Comparison of ENCODE assay signal across 11 cellular contexts in genomic region chr7:29035044-29035740, GRCh38.
DNase-seq lines count a peak whose midpoint lies in the region; ATAC-seq and TF ChIP-seq lines count a peak whose summit lies in the region.
"Had no signal": no experiment of that assay in that cellular context is flagged by ENCODE, and none has a peak within 500 bp of the region (broad histone marks: within the 10 kb centered on the region; RNA-seq: fewer than 3 reads in every experiment).

No MANE protein-coding gene starts in this region.

- H3K4me1 Mint-ChIP-seq in activated T-helper 2 cell treated with anti-CD3 and anti-CD28 coated beads, Interferon-gamma antibody, Interleukin-2, Interleukin-4, amounts not matched to agents 10 μg/mL and 5 μg/mL and 100 μg/mL, durations not matched to agents 14 hours and 24 hours and 36 hours (ENCODE audit: low read depth): peaks cover 8% of the 10 kb centered on the region

- peak overlapping the region in 1 of 10 donors; percentile 12 for H3K27ac ChIP-seq in heart right ventricle
- no peak overlapping the region for H3K27ac ChIP-seq in upper lobe of right lung
- H3K27ac ChIP-seq: esophagus squamous epithelium, VCaP had no signal

- DNase-seq in heart right ventricle (no peak), cardiac septum (ENCODE audit: low spot score) (no peak), iPS-NIHi11 (ENCODE audit: low spot score) (peak; percentile 26), upper lobe of right lung (no peak)
- DNase-seq in activated T-helper 2 cell treated with anti-CD3 and anti-CD28 coated beads, Interferon-gamma antibody, Interleukin-2, Interleukin-4, amounts not matched to agents 10 μg/mL and 5 μg/mL and 100 μg/mL, durations not matched to agents 14 hours and 24 hours and 36 hours (ENCODE audit: low spot score): no peak
- DNase-seq in stimulated activated CD4-positive, alpha-beta T cell treated with anti-CD3 and anti-CD28 coated beads, Interleukin-12 subunit alpha, Interleukin-12 subunit beta, amount 100 ng/mL, for 4 hours: no peak
- DNase-seq: esophagus squamous epithelium, small intestine had no signal

- H3K27me3 ChIP-seq in heart right ventricle: no peaks in the 10 kb centered on the region
- no peaks in the 10 kb centered on the region for H3K27me3 ChIP-seq in upper lobe of right lung
- H3K27me3 ChIP-seq: esophagus squamous epithelium had no signal

- intact Hi-C loops in heart right ventricle (cut with DNase I): loop anchor here in 1 of 10 donors (5.0 to 10.0 kb wide), 2 partner anchors 48 to 60 kb away; no protein-coding TSS in a partner anchor
- intact Hi-C loops in cardiac septum (cut with DNase I): loop anchor here (5.0 kb wide), 2 partner anchors 48 to 67 kb away; no protein-coding TSS in a partner anchor
- intact Hi-C loops in activated T-helper 2 cell treated with anti-CD3 and anti-CD28 coated beads, Interferon-gamma antibody, Interleukin-2, Interleukin-4, amounts not matched to agents 10 μg/mL and 5 μg/mL and 100 μg/mL, durations not matched to agents 14 hours and 24 hours and 36 hours (cut with micrococcal nuclease): no loop called here
- intact Hi-C loops in upper lobe of right lung (cut with DNase I): no loop called here

- peaks cover 0 to 42% (median 24%) of the 10 kb centered on the region in 9 donors for H3K4me1 ChIP-seq in heart right ventricle
- peaks cover 3% of the 10 kb centered on the region for H3K4me1 ChIP-seq in upper lobe of right lung

- ATAC-seq in heart right ventricle: peak in 7 of 8 donors; percentile 25 to 91 (median 67)
- peak; percentile 24 for ATAC-seq in upper lobe of right lung
- ATAC-seq in HG03045 (IDR thresholded peaks at IDR 0.05; ENCODE audit: unreplicated experiment): no peak
- ATAC-seq in GM21619 (IDR thresholded peaks at IDR 0.05; ENCODE audit: unreplicated experiment): no peak

- H3K9me3 ChIP-seq in heart right ventricle (no peaks in the 10 kb centered on the region), upper lobe of right lung (no peaks in the 10 kb centered on the region)
- H3K9me3 ChIP-seq: esophagus squamous epithelium had no signal

- H3K27me3 Mint-ChIP-seq in activated T-helper 2 cell treated with anti-CD3 and anti-CD28 coated beads, Interferon-gamma antibody, Interleukin-2, Interleukin-4, amounts not matched to agents 10 μg/mL and 5 μg/mL and 100 μg/mL, durations not matched to agents 14 hours and 24 hours and 36 hours (ENCODE audit: low read depth): no peaks in the 10 kb centered on the region

- H3K27ac Mint-ChIP-seq in activated T-helper 2 cell treated with anti-CD3 and anti-CD28 coated beads, Interferon-gamma antibody, Interleukin-2, Interleukin-4, amounts not matched to agents 10 μg/mL and 5 μg/mL and 100 μg/mL, durations not matched to agents 14 hours and 24 hours and 36 hours: peak overlapping the region; percentile 42

- H3K36me3 ChIP-seq in heart right ventricle: no peaks in the 10 kb centered on the region
- no peaks in the 10 kb centered on the region for H3K36me3 ChIP-seq in upper lobe of right lung
- H3K36me3 ChIP-seq: esophagus squamous epithelium had no signal

- H3K4me3 Mint-ChIP-seq in activated T-helper 2 cell treated with anti-CD3 and anti-CD28 coated beads, Interferon-gamma antibody, Interleukin-2, Interleukin-4, amounts not matched to agents 10 μg/mL and 5 μg/mL and 100 μg/mL, durations not matched to agents 14 hours and 24 hours and 36 hours (ENCODE audit: low read depth): no peak overlapping the region

- H3K4me3 ChIP-seq in heart right ventricle: no peak overlapping the region
- H3K4me3 ChIP-seq in upper lobe of right lung: no peak overlapping the region
- H3K4me3 ChIP-seq: esophagus squamous epithelium had no signal

- no peaks in the 10 kb centered on the region for H3K36me3 Mint-ChIP-seq in activated T-helper 2 cell treated with anti-CD3 and anti-CD28 coated beads, Interferon-gamma antibody, Interleukin-2, Interleukin-4, amounts not matched to agents 10 μg/mL and 5 μg/mL and 100 μg/mL, durations not matched to agents 14 hours and 24 hours and 36 hours (ENCODE audit: low read depth)

- H3K9me3 Mint-ChIP-seq in activated T-helper 2 cell treated with anti-CD3 and anti-CD28 coated beads, Interferon-gamma antibody, Interleukin-2, Interleukin-4, amounts not matched to agents 10 μg/mL and 5 μg/mL and 100 μg/mL, durations not matched to agents 14 hours and 24 hours and 36 hours: no peaks in the 10 kb centered on the region

- TF ChIP-seq CTCF in heart right ventricle (IDR thresholded peaks at IDR 0.05): no peak
- TF ChIP-seq CTCF in upper lobe of right lung (IDR thresholded peaks at IDR 0.05): no peak

- 80 to 85% methylated on average over 8 of the region's 8 CpGs for WGBS in heart right ventricle, 2 donors

Comparison
In these comparisons a context has a peak if more than half of its experiments do, and no peak if none do; other contexts are left out.
1. ATAC-seq: peak in heart right ventricle (7 of 8) and upper lobe of right lung (single experiment); none in HG03045 (single experiment) and GM21619 (single experiment).